Comparison of ENCODE assay signal across 17 cellular contexts in genomic region chr6:102517506-102517905, GRCh38.
A peak's percentile ranks its signal among the peaks of the same experiment; 100 is the strongest.
DNase-seq lines count a peak whose midpoint lies in the region; ATAC-seq and TF ChIP-seq lines count a peak whose summit lies in the region.
"Had no signal": no experiment of that assay in that cellular context is flagged by ENCODE, and none has a peak within 500 bp of the region (broad histone marks: within the 10 kb centered on the region; RNA-seq: fewer than 3 reads in every experiment).

No MANE protein-coding gene starts in this region.

- ATAC-seq in GM21529 (IDR thresholded peaks at IDR 0.05; ENCODE audit: unreplicated experiment) (no peak), HG02763 (IDR thresholded peaks at IDR 0.05; ENCODE audit: unreplicated experiment) (no peak)

- DNase-seq in NCI-H748 (lab: John Stamatoyannopoulos, UW; ENCODE audit: unreplicated experiment) (peak; percentile 5), NCI-H748 treated with DMSO at 0.1 percent for 48 hours (lab: John Stamatoyannopoulos, UW) (no peak), HT1080 (ENCODE audit: low read depth) (peak; percentile 11)
- DNase-seq: ACHN; AML-193; BE2C; CD4-positive, alpha-beta T cell; CD8-positive, alpha-beta memory T cell; DMS 273 treated with DMSO at 0.1 percent for 48 hours; DMS53; DMS79 treated with DMSO at 0.1 percent for 48 hours; GM23248; H7; HCEC 1CT had no signal

TF ChIP-seq in PFSK-1, 5 proteins besides CTCF, POLR2A, EP300 and RAD21:
- no peak for TF ChIP-seq TAF1 (IDR thresholded peaks at IDR 0.05; ENCODE audit: borderline replicate concordance, insufficient read depth, low read length)
- TF ChIP-seq POLR2AphosphoS5 (IDR thresholded peaks at IDR 0.05; ENCODE audit: low read depth, low read length): no peak
- peak; percentile 66 to 67; a peak in 3 of 4 replicates for TF ChIP-seq REST (IDR thresholded peaks at IDR 0.05; ENCODE audit: insufficient read depth in 1 of 2, low read depth in 2 of 2, low read length in 2 of 2)
- no peak for TF ChIP-seq SIN3A (IDR thresholded peaks at IDR 0.05; ENCODE audit: borderline replicate concordance, insufficient read depth, low read length)
